In genomic region chr4:158809611-158810486, GRCh38 we compare ENCODE assay signal across 1 cellular context.
TF ChIP-seq lines count a peak whose summit lies in the region.

No MANE protein-coding gene starts in this region.

TF ChIP-seq in HEK293, 187 proteins besides CTCF, POLR2A, EP300 and RAD21 (continued from another document):
- no peak for TF ChIP-seq ZBTB49 (tag by site-specific recombination; IDR thresholded peaks at IDR 0.05; ENCODE audit: low read depth)
